Comparison of ENCODE assay signal across 10 cellular contexts in genomic region chr5:68464424-68464823, GRCh38.
DNase-seq lines count a peak whose midpoint lies in the region; ATAC-seq and TF ChIP-seq lines count a peak whose summit lies in the region.
"Had no signal": no experiment of that assay in that cellular context is flagged by ENCODE, and none has a peak within 500 bp of the region (broad histone marks: within the 10 kb centered on the region; RNA-seq: fewer than 3 reads in every experiment).

No MANE protein-coding gene starts in this region.

- intact Hi-C loops in MCF 10A (cut with micrococcal nuclease), result loop anchor here (2.0 to 10.0 kb wide), 4 partner anchors 280 to 1220 kb away; no protein-coding TSS in a partner anchor
- intact Hi-C loops in breast epithelium (cut with DNase I; ENCODE audit: low total_unique reads), result no loop called here

- peak; percentile 88 for DNase-seq in MCF 10A (ENCODE audit: unreplicated experiment)
- no peak for DNase-seq in breast epithelium (ENCODE audit: low spot score in 2 of 2)
- peak; percentile 13 for DNase-seq in SW480 (ENCODE audit: low spot score)
- DNase-seq in cardiac fibroblast (ENCODE audit: low read depth in 2 of 2), result peak; percentile 33 to 54
- DNase-seq in NCI-H1694 treated with DMSO at 0.1 percent for 48 hours (lab: John Stamatoyannopoulos, UW), result no peak
- no peak for DNase-seq in GF-D8 (lab: John Stamatoyannopoulos, UW)
- DNase-seq in iPS-NIHi11 (ENCODE audit: low spot score), result no peak
- DNase-seq: psoas muscle had no signal

- TF ChIP-seq CTCF in MCF 10A (IDR thresholded peaks at IDR 0.05; ENCODE audit: unreplicated experiment) (no peak), breast epithelium (IDR thresholded peaks at IDR 0.05) (no peak), cardiac fibroblast (IDR thresholded peaks at IDR 0.05; ENCODE audit: low read depth, low read length) (no peak)

- no peaks in the 10 kb centered on the region for H3K9me3 ChIP-seq in breast epithelium
- H3K9me3 ChIP-seq: psoas muscle had no signal

- no peak for ATAC-seq in HG02981 (IDR thresholded peaks at IDR 0.05; ENCODE audit: unreplicated experiment)

- TF ChIP-seq POLR2A in breast epithelium (IDR thresholded peaks at IDR 0.05), result no peak

- H3K27ac ChIP-seq in breast epithelium, result no peak overlapping the region
- H3K27ac ChIP-seq: psoas muscle had no signal

- POLR2A ChIA-PET in MCF 10A (lab: Yijun Ruan, JAX), result interaction anchor here (0.6 to 1.0 kb wide), 2 partner anchors 30 to 172 kb away, joined by 3 to 5 read pairs; no protein-coding TSS in a partner anchor

- no peaks in the 10 kb centered on the region for H3K4me1 ChIP-seq in breast epithelium

- H3K36me3 Mint-ChIP-seq in MCF 10A (ENCODE audit: insufficient read depth, unreplicated experiment), result no peaks in the 10 kb centered on the region

- H3K4me3 ChIP-seq in breast epithelium (no peak overlapping the region), cardiac fibroblast (replicated peaks in 1 of 2; ENCODE audit: low read depth in 2 of 2, low read length in 2 of 2) (no peak overlapping the region)
- H3K4me3 ChIP-seq: psoas muscle had no signal

- no peak overlapping the region for H3K4me3 Mint-ChIP-seq in MCF 10A (ENCODE audit: unreplicated experiment)
- H3K4me3 Mint-ChIP-seq: B cell had no signal

- H3K36me3 ChIP-seq in breast epithelium, result no peaks in the 10 kb centered on the region

- H3K9me3 Mint-ChIP-seq in MCF 10A (ENCODE audit: unreplicated experiment), result no peaks in the 10 kb centered on the region

- no TSS peak for BruUV-seq in MCF 10A (replicated peaks; lab: Mats Ljungman, UMichigan)

- CTCF ChIA-PET in MCF 10A (lab: Yijun Ruan, JAX), result interaction anchor here (0.6 to 3.0 kb wide), 3 partner anchors 17 to 178 kb away, joined by 3 to 10 read pairs (median 3); no protein-coding TSS in a partner anchor

- H3K27me3 Mint-ChIP-seq in MCF 10A (ENCODE audit: insufficient read depth, unreplicated experiment), result no peaks in the 10 kb centered on the region

- no peaks in the 10 kb centered on the region for H3K4me1 Mint-ChIP-seq in MCF 10A (ENCODE audit: insufficient read depth, unreplicated experiment)
- H3K4me1 Mint-ChIP-seq: B cell had no signal

- H3K27me3 ChIP-seq in breast epithelium, result no peaks in the 10 kb centered on the region

- no peak overlapping the region for H3K27ac Mint-ChIP-seq in MCF 10A (ENCODE audit: low read depth, unreplicated experiment)
- H3K27ac Mint-ChIP-seq: B cell had no signal

Comparison
In these comparisons a context has a peak if more than half of its experiments do, and no peak if none do; other contexts are left out.
1. DNase-seq: peak in MCF 10A (single experiment), SW480 (single experiment) and cardiac fibroblast (2 of 2); none in breast epithelium (0 of 2), NCI-H1694 treated with DMSO at 0.1 percent for 48 hours (single experiment), GF-D8 (single experiment) and iPS-NIHi11 (single experiment).